ENCODE assay signal across 22 cellular contexts in genomic region chr5:61640631-61641030, GRCh38.
DNase-seq lines count a peak whose midpoint lies in the region; ATAC-seq, FAIRE-seq and TF ChIP-seq lines count a peak whose summit lies in the region.
"Had no signal": no experiment of that assay in that cellular context is flagged by ENCODE, and none has a peak within 500 bp of the region (broad histone marks: within the 10 kb centered on the region; RNA-seq: fewer than 3 reads in every experiment).

No MANE protein-coding gene starts in this region.

- peaks cover 22% of the 10 kb centered on the region for H3K4me1 Mint-ChIP-seq in nephron progenitor cell
- H3K4me1 Mint-ChIP-seq: CD4-positive, alpha-beta memory T cell had no signal

- H3K27me3 ChIP-seq in RWPE2 (ENCODE audit: insufficient read depth, poor library complexity, severe bottlenecking) = no peaks in the 10 kb centered on the region
- H3K27me3 ChIP-seq: BLaER1 had no signal

- H3K4me3 ChIP-seq in A549 = no peak overlapping the region
- H3K4me3 ChIP-seq in RWPE2 (ENCODE audit: severe bottlenecking) = no peak overlapping the region
- H3K4me3 ChIP-seq: BLaER1 had no signal

- H3K9me3 Mint-ChIP-seq in nephron progenitor cell = no peaks in the 10 kb centered on the region
- H3K9me3 Mint-ChIP-seq: CD4-positive, alpha-beta memory T cell had no signal

- no peaks in the 10 kb centered on the region for H3K36me3 ChIP-seq in RWPE2 (ENCODE audit: low read depth)
- H3K36me3 ChIP-seq: BLaER1 had no signal

- TF ChIP-seq EP300 in A549 (IDR thresholded peaks at IDR 0.05) = no peak

- H3K4me1 ChIP-seq in A549 (peaks cover 26% of the 10 kb centered on the region), RWPE2 (ENCODE audit: insufficient read depth, poor library complexity, severe bottlenecking) (peaks cover 8% of the 10 kb centered on the region)

- H3K27me3 Mint-ChIP-seq in nephron progenitor cell (ENCODE audit: low read depth, poor library complexity) = peaks cover 8% of the 10 kb centered on the region

- H3K4me2 ChIP-seq in A549 = peak overlapping the region; percentile 8; the same call in 1 of the 3 replicates
- H3K4me2 ChIP-seq: BLaER1, KMS-11 had no signal

- DNase-seq in A549 (ENCODE audit: low read depth in 1 of 2, low spot score in 1 of 2) (no peak), RWPE2 (ENCODE audit: low spot score) (no peak), pons (ENCODE audit: low spot score) (peak; percentile 62), nephron progenitor cell (no peak)
- DNase-seq: CD4-positive, alpha-beta memory T cell; DMS53; EL; NCI-H1436; NCI-H2029; NCI-H2171; NCI-H748 treated with DMSO at 0.1 percent for 48 hours; OCI-M1; SIG-M5 had no signal

- WGBS in A549 (ENCODE audit: missing lambda C conversion rate) = 77% methylated on average over 2 of the region's 2 CpGs

- no peak for FAIRE-seq in A549 (lab: Jason Lieb, UNC)
- FAIRE-seq: A204.1, GM12892, H1 had no signal

- TF ChIP-seq POLR2A in A549 (IDR thresholded peaks at IDR 0.05; ENCODE audit: low read length) (no peak), GM18505 (IDR thresholded peaks at IDR 0.05; ENCODE audit: borderline replicate concordance, extremely low read depth, insufficient read depth, insufficient read length) (no peak)

- H3K36me3 Mint-ChIP-seq in nephron progenitor cell (ENCODE audit: low read depth) = no peaks in the 10 kb centered on the region
- H3K36me3 Mint-ChIP-seq: CD4-positive, alpha-beta memory T cell had no signal

- no peak overlapping the region for H3K4me3 Mint-ChIP-seq in nephron progenitor cell
- H3K4me3 Mint-ChIP-seq: CD4-positive, alpha-beta memory T cell had no signal

- ATAC-seq in A549 = no peak
- ATAC-seq in RWPE2 (ENCODE audit: low read depth) = peak; percentile 72
- ATAC-seq in esophagus mucosa = peak; percentile 69
- no peak for ATAC-seq in HG02885 (IDR thresholded peaks at IDR 0.05; ENCODE audit: poor library complexity, unreplicated experiment)
- no peak for ATAC-seq in GM18505 (IDR thresholded peaks at IDR 0.05; ENCODE audit: unreplicated experiment)
- ATAC-seq: SK-N-SH treated with all-trans-retinoic acid at 6 μM for 48 hours had no signal

- TF ChIP-seq RAD21 in A549 (conservative IDR thresholded peaks at IDR 0.05 in 1 of 2, IDR thresholded peaks at IDR 0.05 in 1 of 2) = no peak

- H3K27ac ChIP-seq in A549 (0 out of 6 replicates have a peak overlapping the region, but pooled peaks of 1 of the 2 experiments have one; percentile 1), RWPE2 (ENCODE audit: poor library complexity, severe bottlenecking) (no peak overlapping the region)
- H3K27ac ChIP-seq: BLaER1, KMS-11 had no signal

- H3K9me3 ChIP-seq in A549 (no peaks in the 10 kb centered on the region), RWPE2 (ENCODE audit: severe bottlenecking) (no peaks in the 10 kb centered on the region)
- H3K9me3 ChIP-seq: BLaER1 had no signal

- POLR2A ChIA-PET in A549 (lab: Yijun Ruan, JAX) = no interaction called here

- H3K27ac Mint-ChIP-seq in nephron progenitor cell = no peak overlapping the region
- H3K27ac Mint-ChIP-seq: CD4-positive, alpha-beta memory T cell had no signal

- TF ChIP-seq CTCF in A549 (IDR thresholded peaks at IDR 0.05) (no peak), RWPE2 (IDR thresholded peaks at IDR 0.05; ENCODE audit: poor library complexity, severe bottlenecking) (no peak), nephron progenitor cell (IDR thresholded peaks at IDR 0.05) (no peak)

- CTCF ChIA-PET in A549 (lab: Yijun Ruan, JAX) = interaction anchor here (3.3 kb wide), 1 partner anchor 18 kb away, joined by 20 read pairs; no protein-coding TSS in a partner anchor

TF ChIP-seq in A549, 52 proteins besides CTCF, POLR2A, EP300 and RAD21:
- TF ChIP-seq SMC3 (IDR thresholded peaks at IDR 0.05) (no peak), JUN (IDR thresholded peaks at IDR 0.05) (no peak)

Comparison
In these comparisons a context has a peak if more than half of its experiments do, and no peak if none do; other contexts are left out.
1. ATAC-seq: peak in RWPE2 (single experiment) and esophagus mucosa (single experiment); none in A549 (0 of 2), HG02885 (single experiment) and GM18505 (single experiment).